In the genomic region with DNA sequence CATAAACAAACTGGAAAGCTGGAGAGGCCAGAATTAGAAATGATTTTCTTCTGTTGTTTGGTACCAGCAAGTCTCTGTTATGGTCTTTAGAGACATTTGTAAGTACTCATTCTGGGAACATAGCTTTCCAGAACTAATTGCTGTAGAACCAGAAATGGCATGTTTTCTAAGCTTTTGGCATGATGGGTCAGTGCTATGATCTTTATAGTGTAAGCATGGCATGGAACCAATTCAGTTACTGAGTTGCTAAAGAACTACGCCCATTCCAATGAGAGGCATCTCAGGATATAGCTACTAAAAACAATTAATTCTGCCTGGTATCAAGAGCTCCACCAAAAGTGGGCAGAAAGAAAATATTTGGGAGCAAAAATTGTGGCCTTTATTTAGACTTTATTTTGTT, we compare ENCODE assay signal across 13 cellular contexts.
DNase-seq lines count a peak whose midpoint lies in the region; ATAC-seq and TF ChIP-seq lines count a peak whose summit lies in the region.
"Had no signal": no experiment of that assay in that cellular context is flagged by ENCODE, and none has a peak within 500 bp of the region (broad histone marks: within the 10 kb centered on the region; RNA-seq: fewer than 3 reads in every experiment).

No MANE protein-coding gene starts in this region.

- no peaks in the 10 kb centered on the region for H3K9me3 ChIP-seq in adipocyte (ENCODE audit: control insufficient read depth, low read length)
- no peaks in the 10 kb centered on the region for H3K9me3 ChIP-seq in mucosa of rectum (ENCODE audit: control insufficient read depth in 2 of 2, low read length in 2 of 2)
- H3K9me3 ChIP-seq: BLaER1 treated with 17β-estradiol and CSF1 and Interleukin-3, amounts not matched to agents 10 nM and 100 nM had no signal

- H3K9ac ChIP-seq in adipocyte (ENCODE audit: low read length) (no peak overlapping the region), mucosa of rectum (ENCODE audit: low read depth in 1 of 2, low read length in 2 of 2) (no peak overlapping the region)
- H3K9ac ChIP-seq: BLaER1 treated with 17β-estradiol and CSF1 and Interleukin-3, amounts not matched to agents 10 nM and 100 nM had no signal

- H3K27me3 ChIP-seq in adipocyte (replicated peaks; ENCODE audit: control insufficient read depth, insufficient read depth, low read length) (no peaks in the 10 kb centered on the region), mucosa of rectum (ENCODE audit: control insufficient read depth in 2 of 2, insufficient read depth in 2 of 2, low read length in 2 of 2) (no peaks in the 10 kb centered on the region), brain microvascular endothelial cell (replicated peaks) (no peaks in the 10 kb centered on the region)
- H3K27me3 ChIP-seq: BLaER1 treated with 17β-estradiol and CSF1 and Interleukin-3, amounts not matched to agents 10 nM and 100 nM had no signal

- H3K4me3 ChIP-seq in adipocyte (ENCODE audit: low read length) (no peak overlapping the region), mucosa of rectum (ENCODE audit: low read length in 2 of 2) (no peak overlapping the region), brain microvascular endothelial cell (ENCODE audit: low read depth, low read length) (no peak overlapping the region)
- H3K4me3 ChIP-seq: BLaER1 treated with 17β-estradiol and CSF1 and Interleukin-3, amounts not matched to agents 10 nM and 100 nM had no signal

- H3K27ac ChIP-seq in mucosa of rectum (ENCODE audit: low read depth in 2 of 2, low read length in 2 of 2) (peak overlapping the region; percentile 13 to 57), brain microvascular endothelial cell (no peak overlapping the region)
- H3K27ac ChIP-seq: BLaER1 treated with 17β-estradiol and CSF1 and Interleukin-3, amounts not matched to agents 10 nM and 100 nM had no signal

- DNase-seq in EH (ENCODE audit: low read depth) = peak; percentile 11
- peak; percentile 37 for DNase-seq in adipocyte (ENCODE audit: low read depth)
- peak; percentile 74 for DNase-seq in fibroblast of peridontal ligament (ENCODE audit: extremely low read depth)
- no peak for DNase-seq in brain microvascular endothelial cell
- DNase-seq in stimulated activated naive CD4-positive, alpha-beta T cell treated with Interleukin-2 at 50 U/mL for 16 hours (lab: John Stamatoyannopoulos, UW) = no peak
- DNase-seq: ACHN; CD4-positive, CD25-positive, alpha-beta regulatory T cell; DMS53 had no signal

- H3K36me3 ChIP-seq in adipocyte (ENCODE audit: control insufficient read depth, insufficient read depth, low read length, severe bottlenecking) (no peaks in the 10 kb centered on the region), mucosa of rectum (ENCODE audit: control insufficient read depth in 2 of 2, insufficient read depth in 2 of 2, low read length in 2 of 2) (no peaks in the 10 kb centered on the region), brain microvascular endothelial cell (replicated peaks) (no peaks in the 10 kb centered on the region)
- H3K36me3 ChIP-seq: BLaER1 treated with 17β-estradiol and CSF1 and Interleukin-3, amounts not matched to agents 10 nM and 100 nM had no signal

- ATAC-seq in GM21367 (IDR thresholded peaks at IDR 0.05; ENCODE audit: unreplicated experiment) (no peak), HG02571 (IDR thresholded peaks at IDR 0.05; ENCODE audit: unreplicated experiment) (no peak)
- ATAC-seq: HCT116 had no signal

- in situ Hi-C loops in brain microvascular endothelial cell (cut with HindIII; ENCODE audit: low pct_ligation_motif_present, low sequenced_read_pairs) = no loop called here

- TF ChIP-seq CTCF in brain microvascular endothelial cell (IDR thresholded peaks at IDR 0.05; ENCODE audit: low read depth, low read length, missing control alignments) = no peak

- H3K4me1 ChIP-seq in adipocyte (ENCODE audit: control insufficient read depth, insufficient read depth, low read length) = no peaks in the 10 kb centered on the region
- peaks cover 11 to 23% of the 10 kb centered on the region in 2 donors for H3K4me1 ChIP-seq in mucosa of rectum (ENCODE audit: control insufficient read depth in 2 of 2, insufficient read depth in 2 of 2, low read length in 2 of 2)
- H3K4me1 ChIP-seq: BLaER1 treated with 17β-estradiol and CSF1 and Interleukin-3, amounts not matched to agents 10 nM and 100 nM had no signal

Comparison
In these comparisons a context has a peak if more than half of its experiments do, and no peak if none do; other contexts are left out.
1. DNase-seq: peak in EH (single experiment), adipocyte (single experiment) and fibroblast of peridontal ligament (single experiment); none in brain microvascular endothelial cell (single experiment) and stimulated activated naive CD4-positive, alpha-beta T cell treated with Interleukin-2 at 50 U/mL for 16 hours (single experiment).